In genomic region chr14:105663818-105664596, GRCh38 we compare ENCODE assay signal across 8 cellular contexts.
DNase-seq lines count a peak whose midpoint lies in the region; ATAC-seq and TF ChIP-seq lines count a peak whose summit lies in the region.
"Not testable (repeated sequence)": the region's sequence is repeated elsewhere in the genome, so short reads cannot be mapped to it uniquely, and the experiment has no call there.

No MANE protein-coding gene starts in this region.

- H3K27me3 ChIP-seq in gastroesophageal sphincter; left ventricle myocardium inferior (ENCODE audit: low read depth); right lobe of liver; sigmoid colon; thoracic aorta (replicated peaks; ENCODE audit: insufficient read depth); upper lobe of right lung: not testable (repeated sequence)

- not testable (repeated sequence) for TF ChIP-seq CTCF in GM12865 (IDR thresholded peaks at IDR 0.05; ENCODE audit: insufficient read depth, low read depth, low read length, missing control alignments); gastroesophageal sphincter (IDR thresholded peaks at IDR 0.05); left ventricle myocardium inferior (IDR thresholded peaks at IDR 0.05; ENCODE audit: borderline replicate concordance); right lobe of liver (IDR thresholded peaks at IDR 0.05); sigmoid colon (IDR thresholded peaks at IDR 0.05); thoracic aorta (IDR thresholded peaks at IDR 0.05); upper lobe of right lung (IDR thresholded peaks at IDR 0.05)

- H3K36me3 ChIP-seq in gastroesophageal sphincter, left ventricle myocardium inferior, right lobe of liver, sigmoid colon, thoracic aorta, upper lobe of right lung: not testable (repeated sequence)

- H3K27ac ChIP-seq in gastroesophageal sphincter (peak overlapping the region in 3 of 4 donors; percentile 37 to 72 (median 65)), left ventricle myocardium inferior (replicated peaks) (peak overlapping the region; percentile 30), right lobe of liver (peak overlapping the region in 1 of 3 donors; percentile 40), sigmoid colon (peak overlapping the region in 3 of 4 donors; percentile 41 to 68 (median 42)), thoracic aorta (peak overlapping the region; percentile 69 to 71)
- not testable (repeated sequence) for H3K27ac ChIP-seq in upper lobe of right lung

- TF ChIP-seq POLR2A in gastroesophageal sphincter (IDR thresholded peaks at IDR 0.05); right lobe of liver (IDR thresholded peaks at IDR 0.05); sigmoid colon (IDR thresholded peaks at IDR 0.05): not testable (repeated sequence)

- WGBS in gastroesophageal sphincter (ENCODE audit: low coverage in 1 of 2), 2 donors = 80% methylated on average over 1 of the region's 27 CpGs; no CpG with 5 or more reads in 1 of the 2 donors
- 17% methylated on average over 1 of the region's 27 CpGs for WGBS in right lobe of liver (ENCODE audit: insufficient coverage, low coverage, low lambda C conversion rate, missing lambda C conversion rate)
- 48 to 77% methylated on average over 21 to 25 of the region's 27 CpGs for WGBS in sigmoid colon, 2 donors

- not testable (repeated sequence) for H3K9me3 ChIP-seq in gastroesophageal sphincter; left ventricle myocardium inferior (replicated peaks); right lobe of liver; sigmoid colon; thoracic aorta; upper lobe of right lung

- TF ChIP-seq EP300 in gastroesophageal sphincter (IDR thresholded peaks at IDR 0.05); sigmoid colon (IDR thresholded peaks at IDR 0.05): not testable (repeated sequence)

- intact Hi-C loops in left ventricle myocardium inferior (cut with micrococcal nuclease); right lobe of liver (cut with DNase I); sigmoid colon (cut with DNase I); upper lobe of right lung (cut with DNase I): not testable (repeated sequence)

- DNase-seq in GM12865 (ENCODE audit: low read depth) = peak; percentile 47
- peak; percentile 20 for DNase-seq in activated CD8-positive, alpha-beta memory T cell treated with anti-CD3 and anti-CD28 coated beads, Interleukin-2, amount 50 U/mL, for 48 hours
- DNase-seq in left ventricle myocardium inferior = peak; percentile 59
- peak; percentile 67 to 91 (median 83) for DNase-seq in right lobe of liver
- DNase-seq in sigmoid colon; thoracic aorta (ENCODE audit: low spot score): not testable (repeated sequence)
- peak; percentile 83 for DNase-seq in upper lobe of right lung

- H3K4me1 ChIP-seq in gastroesophageal sphincter; left ventricle myocardium inferior; sigmoid colon; thoracic aorta (ENCODE audit: control insufficient read depth in 1 of 2, low read depth in 2 of 2); upper lobe of right lung: not testable (repeated sequence)
- H3K4me1 ChIP-seq in right lobe of liver = peaks cover 0 to 13% (median 2%) of the 10 kb centered on the region in 4 donors

- not testable (repeated sequence) for ATAC-seq in gastroesophageal sphincter; right lobe of liver; thoracic aorta (ENCODE audit: insufficient number of reproducible peaks, low FRiP score, low read depth); upper lobe of right lung

- H3K4me3 ChIP-seq in GM12865 (ENCODE audit: low read depth, low read length); gastroesophageal sphincter; left ventricle myocardium inferior; right lobe of liver; sigmoid colon; thoracic aorta; upper lobe of right lung: not testable (repeated sequence)
